ENCODE assay signal across 25 cellular contexts in genomic region chr5:90861843-90862586, GRCh38.
DNase-seq lines count a peak whose midpoint lies in the region; ATAC-seq and TF ChIP-seq lines count a peak whose summit lies in the region.
"Had no signal": no experiment of that assay in that cellular context is flagged by ENCODE, and none has a peak within 500 bp of the region (broad histone marks: within the 10 kb centered on the region; RNA-seq: fewer than 3 reads in every experiment).

No MANE protein-coding gene starts in this region.

- H3K27me3 ChIP-seq in PC-3 (ENCODE audit: low read length): no peaks in the 10 kb centered on the region
- no peaks in the 10 kb centered on the region for H3K27me3 ChIP-seq in neural progenitor cell
- H3K27me3 ChIP-seq: upper lobe of right lung had no signal

- no peak overlapping the region for H3K4me2 ChIP-seq in PC-3 (ENCODE audit: low read length)
- no peak overlapping the region for H3K4me2 ChIP-seq in neural progenitor cell
- H3K4me2 ChIP-seq: smooth muscle cell had no signal

- intact Hi-C loops in PC-3 (cut with micrococcal nuclease): no loop called here

- H3K9me3 Mint-ChIP-seq in neural progenitor cell: no peaks in the 10 kb centered on the region
- H3K9me3 Mint-ChIP-seq: activated T-cell treated with anti-CD3 and anti-CD28 coated beads, Interleukin-2, amount 50 U/mL, for 4 hours; IgD-negative memory B cell had no signal

- no peak overlapping the region for H3K4me3 ChIP-seq in PC-3 (ENCODE audit: low read length)
- H3K4me3 ChIP-seq in neural progenitor cell: no peak overlapping the region
- H3K4me3 ChIP-seq: coronary artery, smooth muscle cell, upper lobe of right lung had no signal

- no peaks in the 10 kb centered on the region for H3K9me2 ChIP-seq in PC-3 (replicated peaks; ENCODE audit: low read length)

- DNase-seq in DMS53 (lab: John Stamatoyannopoulos, UW): peak; percentile 4
- DNase-seq in DMS53 treated with DMSO at 0.1 percent for 48 hours (lab: John Stamatoyannopoulos, UW; ENCODE audit: unreplicated experiment): no peak
- no peak for DNase-seq in PC-3
- DNase-seq in epithelial cell of prostate (ENCODE audit: low read depth, low spot score): peak; percentile 36
- DNase-seq in neural progenitor cell (ENCODE audit: low spot score): no peak
- DNase-seq in AG08396 (ENCODE audit: low spot score): no peak
- DNase-seq: 8988T; activated CD4-positive, alpha-beta T cell treated with anti-CD3 and anti-CD28 coated beads for 48 hours; activated naive CD4-positive, alpha-beta T cell; activated T-cell treated with anti-CD3 and anti-CD28 coated beads, Interleukin-2, amount 50 U/mL, for 4 hours; DND-41; kidney glomerular epithelial cell; mesenchymal stem cell; NCI-H1436 treated with DMSO at 0.1 percent for 48 hours; NCI-H510A treated with DMSO at 0.1 percent for 48 hours; NK-92 treated with Interleukin-12 subunit alpha and Interleukin-12 subunit beta, amount 100 ng/mL, for 24 hours; nucleus accumbens; stimulated activated CD4-positive, alpha-beta T cell treated with anti-CD3 and anti-CD28 coated beads, Interleukin-2, amount 100 ng/mL, for 24 hours; T-helper 2 cell; upper lobe of right lung had no signal

- H3K4me1 ChIP-seq in PC-3 (ENCODE audit: insufficient read depth, low read length) (0 out of 2 replicates have a peak, but pooled peaks cover 4% of the 10 kb centered on the region), neural progenitor cell (no peaks in the 10 kb centered on the region)

- H3K36me3 ChIP-seq in PC-3 (ENCODE audit: low read depth, low read length): no peaks in the 10 kb centered on the region
- H3K36me3 ChIP-seq in neural progenitor cell: no peaks in the 10 kb centered on the region
- H3K36me3 ChIP-seq: upper lobe of right lung had no signal

- H3K36me3 Mint-ChIP-seq in neural progenitor cell: peaks cover 2% of the 10 kb centered on the region
- H3K36me3 Mint-ChIP-seq: IgD-negative memory B cell had no signal

- TF ChIP-seq CTCF in PC-3 (conservative IDR thresholded peaks at IDR 0.05; ENCODE audit: low read depth, low read length) (peak; percentile 42; the same call in 1 of the 2 replicates), neural progenitor cell (IDR thresholded peaks at IDR 0.05) (peak; percentile 15)

- H3K4me1 Mint-ChIP-seq in neural progenitor cell: no peaks in the 10 kb centered on the region

- no peak overlapping the region for H3K4me3 Mint-ChIP-seq in neural progenitor cell
- H3K4me3 Mint-ChIP-seq: activated T-cell treated with anti-CD3 and anti-CD28 coated beads, Interleukin-2, amount 50 U/mL, for 4 hours; IgD-negative memory B cell had no signal

- H2AFZ ChIP-seq in PC-3 (ENCODE audit: low read length): no peak overlapping the region
- H2AFZ ChIP-seq in neural progenitor cell (replicated peaks): no peak overlapping the region

- no peak overlapping the region for H3K9ac ChIP-seq in PC-3 (ENCODE audit: low read length)
- no peak overlapping the region for H3K9ac ChIP-seq in neural progenitor cell

- H3K9me3 ChIP-seq in PC-3 (ENCODE audit: low read length): no peaks in the 10 kb centered on the region
- no peaks in the 10 kb centered on the region for H3K9me3 ChIP-seq in neural progenitor cell (ENCODE audit: low read depth)
- H3K9me3 ChIP-seq: upper lobe of right lung had no signal

- ATAC-seq in PC-3 (peak; percentile 45), HG03439 (IDR thresholded peaks at IDR 0.05; ENCODE audit: unreplicated experiment) (no peak), HG02981 (IDR thresholded peaks at IDR 0.05; ENCODE audit: unreplicated experiment) (no peak)
- ATAC-seq: activated T-cell treated with anti-CD3 and anti-CD28 coated beads, Interleukin-2, amount 50 U/mL, for 4 hours; upper lobe of right lung had no signal

- H3F3A ChIP-seq in PC-3 (ENCODE audit: low read length, unreplicated experiment) (no peaks in the 10 kb centered on the region), neural progenitor cell (ENCODE audit: low read depth) (no peaks in the 10 kb centered on the region)

- no TSS peak for BruUV-seq in PC-3 (replicated peaks; lab: Mats Ljungman, UMichigan)

- H3K79me2 ChIP-seq in PC-3 (ENCODE audit: low read length) (no peaks in the 10 kb centered on the region), neural progenitor cell (ENCODE audit: low read depth) (no peaks in the 10 kb centered on the region)

- H4K20me1 ChIP-seq in PC-3 (ENCODE audit: low read length) (no peaks in the 10 kb centered on the region), neural progenitor cell (ENCODE audit: low read depth) (no peaks in the 10 kb centered on the region)

- CTCF ChIA-PET in PC-3 (lab: Charles Lee): interaction anchor here (0.6 kb wide), 2 partner anchors 70 to 558 kb away, joined by 3 read pairs; no protein-coding TSS in a partner anchor

- POLR2A ChIA-PET in PC-3 (lab: Charles Lee; ENCODE audit: unreplicated experiment): interaction anchor here (0.5 to 0.6 kb wide), 3 partner anchors 34 to 559 kb away, joined by 3 to 15 read pairs (median 6); no protein-coding TSS in a partner anchor

- no peaks in the 10 kb centered on the region for H3K27me3 Mint-ChIP-seq in neural progenitor cell (ENCODE audit: insufficient read depth, low read depth)

- H3K27ac ChIP-seq in PC-3 (ENCODE audit: low read length) (no peak overlapping the region), epithelial cell of prostate (no peak overlapping the region), neural progenitor cell (no peak overlapping the region)
- H3K27ac ChIP-seq: coronary artery, upper lobe of right lung had no signal

- no peak overlapping the region for H3K27ac Mint-ChIP-seq in neural progenitor cell
- H3K27ac Mint-ChIP-seq: IgD-negative memory B cell had no signal

Comparison
In these comparisons a context has a peak if more than half of its experiments do, and no peak if none do; other contexts are left out.
1. DNase-seq: peak in DMS53 (single experiment) and epithelial cell of prostate (single experiment); none in DMS53 treated with DMSO at 0.1 percent for 48 hours (single experiment), PC-3 (single experiment), neural progenitor cell (single experiment) and AG08396 (single experiment).